In the genomic region with DNA sequence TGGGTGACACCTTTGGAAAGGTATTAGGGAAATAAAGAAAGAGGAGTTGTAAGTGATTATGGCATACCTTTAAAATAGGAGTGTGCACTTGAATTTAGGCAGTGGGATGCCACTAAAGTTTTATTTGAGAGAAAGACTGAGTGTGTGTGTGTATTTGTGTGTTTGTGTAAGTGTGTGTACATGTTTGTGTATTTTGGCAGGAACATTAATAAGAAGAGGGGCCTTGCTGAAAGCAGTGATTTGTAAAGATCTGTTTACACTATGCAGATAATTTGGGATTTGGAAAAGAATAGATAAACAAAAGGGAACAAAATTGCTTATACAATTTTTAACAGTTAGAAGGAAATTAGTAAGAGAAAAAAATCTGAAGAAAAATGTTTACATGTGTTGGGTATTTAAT, we compare ENCODE assay signal across 25 cellular contexts.
"Had no signal": no experiment of that assay in that cellular context is flagged by ENCODE, and none has a peak within 500 bp of the region (broad histone marks: within the 10 kb centered on the region; RNA-seq: fewer than 3 reads in every experiment).

No MANE protein-coding gene starts in this region.

- H3K36me3 Mint-ChIP-seq: mesothelial cell of epicardium had no signal

- H3K4me3 ChIP-seq: colonic mucosa, esophagus squamous epithelium, gastrocnemius medialis, heart right ventricle, left lung, lower lobe of right lung, mucosa of descending colon had no signal

- H3K27ac Mint-ChIP-seq: dendritic cell treated with granulocyte-macrophage colony-stimulating factor and Interleukin-4, amounts not matched to agents 40 ng/mL and 50 ng/mL, for 4 days; mesothelial cell of epicardium had no signal

- H3K4me1 ChIP-seq: colonic mucosa, esophagus squamous epithelium, gastrocnemius medialis, heart right ventricle, left lung, lower lobe of right lung had no signal

- H3K4me3 Mint-ChIP-seq: dendritic cell treated with granulocyte-macrophage colony-stimulating factor and Interleukin-4, amounts not matched to agents 40 ng/mL and 50 ng/mL, for 4 days; mesothelial cell of epicardium; naive B cell had no signal

- ATAC-seq: esophagus mucosa, gastrocnemius medialis, heart right ventricle, left cardiac atrium, left lung, left ventricle myocardium superior, lower lobe of right lung, mucosa of descending colon had no signal

- H3K36me3 ChIP-seq: colonic mucosa, esophagus squamous epithelium, gastrocnemius medialis, heart right ventricle, left lung, lower lobe of right lung had no signal

- DNase-seq: colonic mucosa; cortex of kidney; effector memory CD4-positive, alpha-beta T cell; erythroblast; esophagus squamous epithelium; foreskin fibroblast; foreskin melanocyte; gastrocnemius medialis; glutamatergic neuron; head of caudate nucleus; heart right ventricle; hippocampal formation; left cardiac atrium; left lung; left ventricle myocardium superior; lower lobe of right lung; mesenchymal stem cell; mucosa of descending colon; naive B cell had no signal

- H3K9me3 ChIP-seq: colonic mucosa, esophagus squamous epithelium, gastrocnemius medialis, heart right ventricle, lower lobe of right lung, mucosa of descending colon had no signal

- H3K27ac ChIP-seq: colonic mucosa, epithelial cell of prostate, esophagus squamous epithelium, gastrocnemius medialis, heart right ventricle, left lung, lower lobe of right lung had no signal

- H3K27me3 Mint-ChIP-seq: dendritic cell treated with granulocyte-macrophage colony-stimulating factor and Interleukin-4, amounts not matched to agents 40 ng/mL and 50 ng/mL, for 4 days; naive B cell had no signal

- FAIRE-seq: islet of Langerhans, keratinocyte had no signal

- H3K27me3 ChIP-seq: colonic mucosa, esophagus squamous epithelium, gastrocnemius medialis, heart right ventricle, left lung had no signal
